Comparison of ENCODE assay signal across 1 cellular context in genomic region chr1:160082926-160083325, GRCh38.
TF ChIP-seq lines count a peak whose summit lies in the region.

No MANE protein-coding gene starts in this region.

TF ChIP-seq in HEK293, 187 proteins besides CTCF, POLR2A, EP300 and RAD21 (continued from another document):
- TF ChIP-seq PRDM10 (tag by site-specific recombination; IDR thresholded peaks at IDR 0.05): peak; percentile 77
